8 cellular contexts compared by ENCODE assay signal in the genomic region with DNA sequence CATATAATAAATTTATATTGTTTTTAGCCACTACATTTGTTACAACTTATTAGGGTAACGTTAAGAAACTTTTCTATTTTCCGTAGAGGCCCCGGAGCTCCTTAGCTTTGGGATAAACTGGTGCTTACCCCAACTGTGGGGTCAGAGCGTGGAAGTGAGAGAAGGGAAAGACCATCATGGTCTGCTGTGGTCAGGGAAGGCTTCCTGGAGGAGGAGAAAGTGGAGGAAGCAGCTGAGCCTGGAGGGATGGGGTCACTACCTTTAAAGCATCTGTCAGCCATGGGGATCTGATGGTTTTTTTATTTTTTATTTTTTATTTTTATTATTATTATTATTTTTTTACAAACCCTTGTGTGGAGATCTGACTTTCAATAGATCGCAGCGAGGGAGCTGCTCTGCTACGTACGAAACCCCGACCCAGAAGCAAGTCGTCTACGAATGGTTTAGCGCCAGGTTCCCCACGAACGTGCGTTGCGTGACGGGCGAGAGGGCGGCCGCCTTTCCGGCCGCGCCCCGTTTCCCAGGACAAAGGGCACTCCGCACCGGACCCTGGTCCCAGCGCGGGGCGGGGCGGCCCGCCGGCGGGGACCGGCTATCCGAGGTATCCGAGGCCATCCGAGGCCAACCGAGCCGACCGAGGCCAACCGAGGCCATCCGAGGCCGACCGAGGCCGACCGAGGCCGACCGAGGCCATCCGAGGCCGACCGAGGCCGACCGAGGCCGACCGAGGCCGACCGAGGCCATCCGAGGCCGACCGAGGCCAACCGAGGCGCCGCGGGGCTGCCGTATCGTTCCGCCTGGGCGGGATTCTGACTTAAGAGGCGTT.
DNase-seq lines count a peak whose midpoint lies in the region; ATAC-seq and TF ChIP-seq lines count a peak whose summit lies in the region.

No MANE protein-coding gene starts in this region.

- ATAC-seq in GM21825 (IDR thresholded peaks at IDR 0.05; ENCODE audit: unreplicated experiment): peak; percentile 65
- no peak for ATAC-seq in GM19351 (IDR thresholded peaks at IDR 0.05; ENCODE audit: unreplicated experiment)

- peak overlapping the region in 1 of 2 donors; percentile 45 for H3K4me3 ChIP-seq in CD4-positive, alpha-beta memory T cell (ENCODE audit: low read length in 2 of 2)
- peak overlapping the region; percentile 63 for H3K4me3 ChIP-seq in choroid plexus epithelial cell (ENCODE audit: low read depth, low read length)

- H3K36me3 Mint-ChIP-seq in CD4-positive, alpha-beta memory T cell: no peaks in the 10 kb centered on the region

- peaks cover 9 to 30% (median 22%) of the 10 kb centered on the region in 4 donors for H3K4me1 Mint-ChIP-seq in CD4-positive, alpha-beta memory T cell

- CTCF ChIA-PET in CD4-positive, alpha-beta memory T cell (lab: Charles Lee; ENCODE audit: partially characterized antibody): interaction anchor here (1.3 to 2.0 kb wide), 2 partner anchors 13 to 57 kb away, joined by 3 to 4 read pairs; no protein-coding TSS in a partner anchor

- intact Hi-C loops in CD4-positive, alpha-beta memory T cell (cut with micrococcal nuclease): loop anchor here (1.0 kb wide), 1 partner anchor 19 kb away; no protein-coding TSS in a partner anchor

- H3K27ac ChIP-seq in CD4-positive, alpha-beta memory T cell (ENCODE audit: low read depth, low read length): peak overlapping the region; percentile 63

- H3K9me3 Mint-ChIP-seq in CD4-positive, alpha-beta memory T cell: peaks cover 0 to 8% (median under 1%) of the 10 kb centered on the region in 8 donors

- peaks cover 22% of the 10 kb centered on the region for H3K4me1 ChIP-seq in CD4-positive, alpha-beta memory T cell (ENCODE audit: insufficient read depth, low read length)

- H3K27me3 ChIP-seq in CD4-positive, alpha-beta memory T cell (ENCODE audit: insufficient read depth, low read length): no peaks in the 10 kb centered on the region

- peaks cover 6 to 11% of the 10 kb centered on the region in 2 donors for H3K27me3 Mint-ChIP-seq in CD4-positive, alpha-beta memory T cell

- no peaks in the 10 kb centered on the region for H3K9me3 ChIP-seq in CD4-positive, alpha-beta memory T cell (ENCODE audit: control insufficient read depth in 1 of 2, low read length in 2 of 2)

- no peaks in the 10 kb centered on the region for H3K36me3 ChIP-seq in CD4-positive, alpha-beta memory T cell (ENCODE audit: insufficient read depth, low read length)

- no peak for TF ChIP-seq CTCF in choroid plexus epithelial cell (conservative IDR thresholded peaks at IDR 0.05; ENCODE audit: low read depth, low read length)

- POLR2A ChIA-PET in CD4-positive, alpha-beta memory T cell (lab: Charles Lee; ENCODE audit: partially characterized antibody): no interaction called here

- H3K4me3 Mint-ChIP-seq in CD4-positive, alpha-beta memory T cell: peak overlapping the region; percentile 76 to 92 (median 88)

- DNase-seq in CD4-positive, alpha-beta memory T cell: peak; percentile 76 to 89 (median 81)
- DNase-seq in NCI-H128 (lab: John Stamatoyannopoulos, UW; ENCODE audit: unreplicated experiment) (peak; percentile 80), choroid plexus epithelial cell (ENCODE audit: low read depth) (peak; percentile 81), left kidney (ENCODE audit: low read depth, low spot score) (peak; percentile 94)
- DNase-seq in activated CD4-positive, alpha-beta T cell treated with anti-CD3 and anti-CD28 coated beads for 48 hours: peak; percentile 90
- DNase-seq in stimulated activated CD4-positive, alpha-beta T cell treated with anti-CD3 and anti-CD28 coated beads, Interleukin-15, amount 100 ng/mL, for 48 hours (ENCODE audit: low read depth in 2 of 2): peak; percentile 73 to 78

- peak overlapping the region; percentile 36 to 94 (median 91) for H3K27ac Mint-ChIP-seq in CD4-positive, alpha-beta memory T cell
